In genomic region chr12:123896786-123897185, GRCh38 we compare ENCODE assay signal across 1 cellular context.
A peak's percentile ranks its signal among the peaks of the same experiment; 100 is the strongest.
TF ChIP-seq lines count a peak whose summit lies in the region.

No MANE protein-coding gene starts in this region.

TF ChIP-seq in K562, 482 proteins besides CTCF, POLR2A, EP300 and RAD21 (continued from another document):
- peak in 1 of 2 experiments; percentile 60; a peak in 1 of 4 replicates for TF ChIP-seq TRIM24 (IDR thresholded peaks at IDR 0.05)
- no peak for TF ChIP-seq ZNF41 (CRISPR knock-in tag; conservative IDR thresholded peaks at IDR 0.05)
- TF ChIP-seq BHLHE40 (IDR thresholded peaks at IDR 0.05; ENCODE audit: low read length): no peak
- TF ChIP-seq ZNF124 (CRISPR knock-in tag; IDR thresholded peaks at IDR 0.05): no peak
